ENCODE assay signal across 1 cellular context in the genomic region with DNA sequence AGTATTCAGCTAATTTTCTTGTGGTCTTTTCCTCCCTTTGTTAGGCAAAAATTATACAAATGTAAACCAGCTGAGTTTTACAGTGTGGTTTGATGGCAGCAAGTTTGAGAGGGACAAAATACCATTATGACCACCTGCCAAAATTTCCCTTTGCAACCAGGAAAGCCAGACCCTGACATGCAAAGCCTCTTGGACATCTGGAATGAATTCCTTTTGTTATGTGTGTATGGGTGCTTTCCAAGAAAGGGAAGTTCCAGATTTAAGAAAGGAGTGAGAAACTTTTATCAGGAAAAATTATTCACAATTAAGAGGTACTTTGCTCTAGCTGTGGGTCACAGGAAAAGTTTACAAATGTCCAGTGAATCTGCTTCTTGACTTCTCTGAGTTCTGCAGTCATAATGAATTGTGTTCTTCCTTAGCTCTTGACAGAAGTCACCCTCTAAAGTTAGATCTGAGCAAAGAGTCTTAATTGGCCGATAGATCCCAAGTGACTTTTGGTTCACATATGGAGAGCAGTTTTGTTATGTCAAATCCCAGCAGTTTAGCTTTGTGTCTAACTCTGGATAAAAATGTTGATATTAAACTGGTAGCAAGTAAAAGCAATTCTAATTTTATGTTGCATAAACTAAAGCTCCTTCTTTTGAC.
TF ChIP-seq lines count a peak whose summit lies in the region.

No MANE protein-coding gene starts in this region.

TF ChIP-seq in IMR-90, 13 proteins besides CTCF, POLR2A, EP300 and RAD21 (continued from another document):
- TF ChIP-seq CEBPB (IDR thresholded peaks at IDR 0.05; ENCODE audit: low read depth, low read length) (no peak), BHLHE40 (IDR thresholded peaks at IDR 0.05; ENCODE audit: low read depth, low read length) (no peak), MAFK (IDR thresholded peaks at IDR 0.05; ENCODE audit: low read depth, low read length) (no peak), RCOR1 (IDR thresholded peaks at IDR 0.05; ENCODE audit: insufficient replicate concordance, low read length) (no peak), MAZ (IDR thresholded peaks at IDR 0.05; ENCODE audit: borderline replicate concordance, low read depth, low read length) (no peak), RFX5 (IDR thresholded peaks at IDR 0.05; ENCODE audit: low read depth, low read length) (no peak), CHD1 (IDR thresholded peaks at IDR 0.05; ENCODE audit: low read depth, low read length) (no peak)
- TF ChIP-seq, protein P1, sequence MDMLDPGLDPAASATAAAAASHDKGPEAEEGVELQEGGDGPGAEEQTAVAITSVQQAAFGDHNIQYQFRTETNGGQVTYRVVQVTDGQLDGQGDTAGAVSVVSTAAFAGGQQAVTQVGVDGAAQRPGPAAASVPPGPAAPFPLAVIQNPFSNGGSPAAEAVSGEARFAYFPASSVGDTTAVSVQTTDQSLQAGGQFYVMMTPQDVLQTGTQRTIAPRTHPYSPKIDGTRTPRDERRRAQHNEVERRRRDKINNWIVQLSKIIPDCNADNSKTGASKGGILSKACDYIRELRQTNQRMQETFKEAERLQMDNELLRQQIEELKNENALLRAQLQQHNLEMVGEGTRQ (IDR thresholded peaks at IDR 0.05; ENCODE audit: low read depth, low read length): no peak
